In the genomic region with DNA sequence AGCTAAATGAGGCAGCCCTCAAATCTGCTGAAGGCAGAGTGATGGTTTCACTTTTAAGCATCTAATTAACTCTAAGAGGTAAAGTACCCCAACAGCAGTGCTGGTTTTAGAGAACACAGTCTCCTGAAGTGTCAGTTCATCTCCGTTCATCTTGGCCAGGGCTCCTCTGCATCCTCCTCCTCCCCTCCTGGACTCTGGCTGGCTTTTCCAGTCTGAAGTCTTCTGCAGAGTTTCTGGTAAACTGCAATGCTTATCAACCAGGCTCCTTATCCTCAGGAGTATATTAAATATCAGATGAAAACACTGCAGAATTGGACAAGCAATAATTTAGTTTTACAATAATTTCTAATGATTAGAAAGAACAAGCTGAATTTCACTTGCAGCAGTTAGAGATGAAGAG, we compare ENCODE assay signal across 4 cellular contexts.
"Had no signal": no experiment of that assay in that cellular context is flagged by ENCODE, and none has a peak within 500 bp of the region (broad histone marks: within the 10 kb centered on the region; RNA-seq: fewer than 3 reads in every experiment).

No MANE protein-coding gene starts in this region.

- H3K27ac Mint-ChIP-seq: GM23338, H9 had no signal

- H3K4me3 ChIP-seq: GM23338 had no signal

- H3K9me3 Mint-ChIP-seq: GM23338, H9 had no signal

- ATAC-seq: GM23338 had no signal

- H3K4me3 Mint-ChIP-seq: GM23338, H9 had no signal

- DNase-seq: H9, HCEC 1CT, IMR-90 had no signal
